9 cellular contexts compared by ENCODE assay signal in genomic region chr11:35485656-35486318, GRCh38. TPM values are rescaled to one million over a fixed set of nuclear protein-coding genes. Genes with fewer than 3 reads are reported as not detected.
DNase-seq lines count a peak whose midpoint lies in the region; FAIRE-seq and TF ChIP-seq lines count a peak whose summit lies in the region.
"Had no signal": no experiment of that assay in that cellular context is flagged by ENCODE, and none has a peak within 500 bp of the region (broad histone marks: within the 10 kb centered on the region; RNA-seq: fewer than 3 reads in every experiment).

No MANE protein-coding gene starts in this region.

- H3K9me2 ChIP-seq in GM23248 (ENCODE audit: insufficient read depth) (no peaks in the 10 kb centered on the region), Loucy (replicated peaks; ENCODE audit: low read depth, low read length) (no peaks in the 10 kb centered on the region)

- peaks cover 18% of the 10 kb centered on the region; the same call in 1 of the 2 replicates for H3K36me3 ChIP-seq in GM23248 (ENCODE audit: low read depth)
- no peaks in the 10 kb centered on the region for H3K36me3 ChIP-seq in Loucy (ENCODE audit: insufficient read depth, low read length)
- H3K36me3 ChIP-seq in tibial artery, result no peaks in the 10 kb centered on the region

- H3K27ac Mint-ChIP-seq in osteocyte (ENCODE audit: unreplicated experiment), result no peak overlapping the region

- peaks cover 4% of the 10 kb centered on the region for H3K27me3 Mint-ChIP-seq in osteocyte (ENCODE audit: unreplicated experiment)

- peaks cover 55% of the 10 kb centered on the region for H3K4me1 ChIP-seq in GM23248 (ENCODE audit: insufficient read depth)
- no peaks in the 10 kb centered on the region for H3K4me1 ChIP-seq in Loucy (ENCODE audit: insufficient read depth, low read length, poor library complexity, severe bottlenecking)
- peaks cover 0 to 7% (median 0%) of the 10 kb centered on the region in 4 donors for H3K4me1 ChIP-seq in tibial artery

- in situ Hi-C loops in GM23248 (cut with MboI), result loop anchor here (10.0 kb wide), 2 partner anchors 329 to 789 kb away; no protein-coding TSS in a partner anchor

- TF ChIP-seq CTCF in Loucy (conservative IDR thresholded peaks at IDR 0.05; ENCODE audit: low read length) (peak; percentile 91), osteocyte (IDR thresholded peaks at IDR 0.05) (peak; percentile 95), tibial artery (IDR thresholded peaks at IDR 0.05) (peak; percentile 85 to 92)

- H3K4me1 Mint-ChIP-seq in osteocyte (ENCODE audit: unreplicated experiment), result peaks cover 12% of the 10 kb centered on the region

- no peak for FAIRE-seq in frontal cortex (lab: Jason Lieb, UNC)
- FAIRE-seq: islet of Langerhans had no signal

- 17 to 19% methylated on average over 12 of the region's 12 CpGs for WGBS in GM23248 (ENCODE audit: low coverage in 1 of 2, low lambda C conversion rate in 2 of 2, missing lambda C conversion rate in 2 of 2), 2 experiments

- H2AFZ ChIP-seq in GM23248 (no peak overlapping the region), Loucy (ENCODE audit: low read length) (peak overlapping the region; percentile 58; the same call in 1 of the 2 replicates)

- H3K9ac ChIP-seq in GM23248 (no peak overlapping the region), Loucy (ENCODE audit: low read depth, low read length, poor library complexity, severe bottlenecking) (no peak overlapping the region)

- H3K36me3 Mint-ChIP-seq in osteocyte (ENCODE audit: unreplicated experiment), result peaks cover 10% of the 10 kb centered on the region

- H3K4me3 ChIP-seq in GM23248 (no peak overlapping the region), Loucy (ENCODE audit: low read length, poor library complexity, severe bottlenecking) (no peak overlapping the region), tibial artery (no peak overlapping the region)

- H3K9me3 ChIP-seq in GM23248 (ENCODE audit: low read depth) (no peaks in the 10 kb centered on the region), Loucy (ENCODE audit: insufficient read depth, low read depth, low read length) (peaks cover 7% of the 10 kb centered on the region; the same call in 1 of the 2 replicates), tibial artery (peaks cover 0 to 12% (median 0%) of the 10 kb centered on the region in 3 donors)

- H3K27ac ChIP-seq in GM23248 (no peak overlapping the region), tibial artery (no peak overlapping the region)

- H4K20me1 ChIP-seq in GM23248 (ENCODE audit: insufficient read depth) (no peaks in the 10 kb centered on the region), Loucy (ENCODE audit: insufficient read depth, low read length, poor library complexity, severe bottlenecking) (no peaks in the 10 kb centered on the region)

- no peak overlapping the region for H3K4me3 Mint-ChIP-seq in osteocyte (ENCODE audit: unreplicated experiment)

- peaks cover 18% of the 10 kb centered on the region for H3K9me3 Mint-ChIP-seq in osteocyte (ENCODE audit: unreplicated experiment)

- peak; percentile 86 for DNase-seq in EL
- DNase-seq in GM23248, result peak; percentile 94
- DNase-seq in SHP77 (lab: John Stamatoyannopoulos, UW), result peak; percentile 49 to 68
- DNase-seq in activated effector memory CD4-positive, alpha-beta T cell treated with Interleukin-2 at 50 U/mL for 16 hours, result peak; percentile 49
- DNase-seq in frontal cortex (ENCODE audit: low spot score in 2 of 2), result peak; percentile 5 to 45
- peak; percentile 93 for DNase-seq in osteocyte (ENCODE audit: extremely low spot score, unreplicated experiment)
- DNase-seq in tibial artery, result peak; percentile 65 to 77

- intact Hi-C loops in tibial artery (cut with DNase I; ENCODE audit: low total_unique reads), result no loop called here

- peak overlapping the region; percentile 10 for H3K4me2 ChIP-seq in GM23248 (ENCODE audit: unreplicated experiment)
- no peak overlapping the region for H3K4me2 ChIP-seq in Loucy (ENCODE audit: low read depth, low read length, poor library complexity, severe bottlenecking)

- H3F3A ChIP-seq in GM23248 (ENCODE audit: insufficient read depth), result peaks cover 51% of the 10 kb centered on the region
- no peaks in the 10 kb centered on the region for H3F3A ChIP-seq in Loucy (ENCODE audit: low read depth)

- H3K79me2 ChIP-seq in GM23248 (ENCODE audit: insufficient read depth), result no peaks in the 10 kb centered on the region
- no peaks in the 10 kb centered on the region for H3K79me2 ChIP-seq in Loucy (ENCODE audit: insufficient read depth, low read length)

- H3K27me3 ChIP-seq in GM23248 (replicated peaks; ENCODE audit: insufficient read depth) (no peaks in the 10 kb centered on the region), Loucy (ENCODE audit: insufficient read depth, low read length, poor library complexity, severe bottlenecking) (no peaks in the 10 kb centered on the region), tibial artery (peaks cover 0 to 12% of the 10 kb centered on the region in 2 donors)

RNA-seq across cellular contexts. Expression of gene PAMR1, which starts 39.6 kb away (rescaled TPM):
- 141 and 151 TPM in 2 replicates for total RNA-seq in GM23248 (2014; rRNA removed; shearing (Covaris generic))
- polyA plus RNA-seq in GM23248 (2016; fragmentation: Nextera tagmentation; extraction: Ambion mirVana), result 119 and 120 TPM in 2 replicates
- total RNA-seq in frontal cortex (2.0 TPM), osteocyte (3.8 and 4.4 TPM in 2 replicates)

Comparison
In these comparisons a context has a peak if more than half of its experiments do, and no peak if none do; other contexts are left out.
1. DNase-seq: peak in every context shown above with its lines; median percentile 94 in GM23248; 93 in osteocyte; 86 in EL; 71 in tibial artery; 58 in SHP77; 49 in activated effector memory CD4-positive, alpha-beta T cell treated with Interleukin-2 at 50 U/mL for 16 hours; 25 in frontal cortex.
2. RNA of gene PAMR1, which starts 39.6 kb away (total RNA-seq): 141 to 151 TPM in GM23248; 3.8 to 4.4 TPM in osteocyte and 2.0 TPM in frontal cortex (single experiment); every median in the first group is over 10 times any median in the second.
3. Peak in every context shown above with its lines, with median percentiles within 50 percentile points of each other: CTCF ChIP-seq.